Comparison of ENCODE assay signal across 8 cellular contexts in genomic region chr17:2192367-2193028, GRCh38.
DNase-seq lines count a peak whose midpoint lies in the region; ATAC-seq and TF ChIP-seq lines count a peak whose summit lies in the region.

No MANE protein-coding gene starts in this region.

- H3K36me3 ChIP-seq in BE2C, result no peaks in the 10 kb centered on the region

- TF ChIP-seq CTCF in BE2C (IDR thresholded peaks at IDR 0.05; ENCODE audit: low read depth, low read length), result no peak
- TF ChIP-seq CTCF in HL-60 (IDR thresholded peaks at IDR 0.05; ENCODE audit: insufficient read depth, low read length), result no peak

- peak overlapping the region; percentile 61 for H3K27ac Mint-ChIP-seq in activated CD4-positive, alpha-beta T cell treated with anti-CD3 and anti-CD28 coated beads for 36 hours

- no peaks in the 10 kb centered on the region for H3K27me3 Mint-ChIP-seq in activated CD4-positive, alpha-beta T cell treated with anti-CD3 and anti-CD28 coated beads for 36 hours

- CTCF ChIA-PET in activated CD4-positive, alpha-beta T cell treated with anti-CD3 and anti-CD28 coated beads for 36 hours (lab: Charles Lee), result interaction anchor here (1.2 kb wide), 1 partner anchor 52 kb away, joined by 4 read pairs; no protein-coding TSS in a partner anchor

- H3K4me3 ChIP-seq in BE2C (ENCODE audit: low read depth, low read length) (no peak overlapping the region), HL-60 (replicated peaks; ENCODE audit: insufficient read depth, low read length) (no peak overlapping the region)

- no peaks in the 10 kb centered on the region for H3K27me3 ChIP-seq in BE2C
- H3K27me3 ChIP-seq in HL-60 (ENCODE audit: insufficient read depth, poor library complexity, severe bottlenecking), result no peaks in the 10 kb centered on the region

- peaks cover 16% of the 10 kb centered on the region for H3K36me3 Mint-ChIP-seq in activated CD4-positive, alpha-beta T cell treated with anti-CD3 and anti-CD28 coated beads for 36 hours (ENCODE audit: low read depth)

- no peaks in the 10 kb centered on the region for H3K9me3 ChIP-seq in BE2C

- H3K4me3 Mint-ChIP-seq in activated CD4-positive, alpha-beta T cell treated with anti-CD3 and anti-CD28 coated beads for 36 hours, result no peak overlapping the region

- ATAC-seq in activated CD4-positive, alpha-beta T cell treated with anti-CD3 and anti-CD28 coated beads for 36 hours, result peak; percentile 57
- ATAC-seq in sciatic nerve, result peak; percentile 5
- no peak for ATAC-seq in HG03045 (IDR thresholded peaks at IDR 0.05; ENCODE audit: unreplicated experiment)

- intact Hi-C loops in activated CD4-positive, alpha-beta T cell treated with anti-CD3 and anti-CD28 coated beads for 36 hours (cut with DNase I, micrococcal nuclease), result loop anchor here in 1 of 2 experiments (10.0 kb wide), 1 partner anchor 52 kb away; no protein-coding TSS in a partner anchor
- intact Hi-C loops in sciatic nerve (cut with DNase I), result no loop called here

- H3K27ac ChIP-seq in HL-60 (replicated peaks), result no peak overlapping the region

- H3K4me1 Mint-ChIP-seq in activated CD4-positive, alpha-beta T cell treated with anti-CD3 and anti-CD28 coated beads for 36 hours, result peaks cover 47% of the 10 kb centered on the region

- POLR2A ChIA-PET in activated CD4-positive, alpha-beta T cell treated with anti-CD3 and anti-CD28 coated beads for 36 hours (lab: Charles Lee), result interaction anchor here (0.6 kb wide), 2 partner anchors 18 to 104 kb away, joined by 3 to 4 read pairs; no protein-coding TSS in a partner anchor

- peak; percentile 41 for DNase-seq in BE2C
- DNase-seq in HL-60 (ENCODE audit: low read depth in 1 of 2, low spot score in 1 of 2), result peak; percentile 1 to 13
- peak; percentile 69 for DNase-seq in activated CD4-positive, alpha-beta T cell treated with anti-CD3 and anti-CD28 coated beads for 36 hours
- peak; percentile 56 for DNase-seq in dedifferentiated amniotic fluid mesenchymal stem cell (ENCODE audit: extremely low spot score)
- DNase-seq in sciatic nerve (ENCODE audit: low spot score), result peak; percentile 49
- DNase-seq in HT-29 (ENCODE audit: low spot score), result no peak
- DNase-seq in DMS79 (lab: John Stamatoyannopoulos, UW), result no peak

- H3K9me3 Mint-ChIP-seq in activated CD4-positive, alpha-beta T cell treated with anti-CD3 and anti-CD28 coated beads for 36 hours (ENCODE audit: low read depth), result no peaks in the 10 kb centered on the region

- H3K4me1 ChIP-seq in BE2C, result peaks cover 8% of the 10 kb centered on the region

Comparison
In these comparisons a context has a peak if more than half of its experiments do, and no peak if none do; other contexts are left out.
1. DNase-seq: peak in BE2C (single experiment), HL-60 (2 of 2), activated CD4-positive, alpha-beta T cell treated with anti-CD3 and anti-CD28 coated beads for 36 hours (single experiment), dedifferentiated amniotic fluid mesenchymal stem cell (single experiment) and sciatic nerve (single experiment); none in HT-29 (single experiment) and DMS79 (single experiment).